ENCODE assay signal across 1 cellular context in the genomic region with DNA sequence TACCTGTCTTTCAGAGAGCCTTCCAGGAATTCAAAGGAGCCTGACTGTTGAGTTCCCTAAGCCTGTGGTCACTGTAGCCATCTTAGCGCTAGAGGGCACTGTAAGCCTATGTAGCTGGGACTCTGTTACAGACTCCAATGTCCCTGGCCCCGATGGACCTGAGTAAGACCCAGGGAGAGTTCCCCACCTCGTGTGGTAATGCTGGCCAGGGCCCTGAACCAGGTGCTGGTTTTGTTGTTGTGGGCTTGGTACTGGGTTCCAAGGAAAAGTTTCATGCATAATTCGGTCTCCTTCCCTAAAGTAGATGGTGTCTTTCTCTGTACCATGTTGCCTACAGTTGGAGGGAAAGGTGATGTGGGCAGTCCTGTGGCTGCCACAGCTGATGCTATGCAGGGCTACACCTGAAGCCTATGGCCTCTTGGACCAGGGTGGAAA.
A peak's percentile ranks its signal among the peaks of the same experiment; 100 is the strongest.
TF ChIP-seq lines count a peak whose summit lies in the region.

No MANE protein-coding gene starts in this region.

TF ChIP-seq in K562, 482 proteins besides CTCF, POLR2A, EP300 and RAD21 (continued from another document):
- TF ChIP-seq CEBPZ (IDR thresholded peaks at IDR 0.05; ENCODE audit: borderline replicate concordance, low read depth, low read length) = 0 out of 2 replicates have a peak, but pooled peaks have one; percentile 12
- peak; percentile 35; the same call in 1 of the 2 replicates for TF ChIP-seq ESRRA (IDR thresholded peaks at IDR 0.05; ENCODE audit: borderline replicate concordance, low read depth)
- peak; percentile 59 for TF ChIP-seq DEAF1 (CRISPR knock-in tag; IDR thresholded peaks at IDR 0.05)
- TF ChIP-seq STAG1 (CRISPR knock-in tag; IDR thresholded peaks at IDR 0.05; ENCODE audit: borderline replicate concordance) = peak; percentile 71; the same call in 1 of the 2 replicates
- TF ChIP-seq ARID2 (IDR thresholded peaks at IDR 0.05) = 0 out of 2 replicates have a peak, but pooled peaks have one; percentile 12
TF ChIP-seq in K562: peak in this region for 9.
